In the genomic region with DNA sequence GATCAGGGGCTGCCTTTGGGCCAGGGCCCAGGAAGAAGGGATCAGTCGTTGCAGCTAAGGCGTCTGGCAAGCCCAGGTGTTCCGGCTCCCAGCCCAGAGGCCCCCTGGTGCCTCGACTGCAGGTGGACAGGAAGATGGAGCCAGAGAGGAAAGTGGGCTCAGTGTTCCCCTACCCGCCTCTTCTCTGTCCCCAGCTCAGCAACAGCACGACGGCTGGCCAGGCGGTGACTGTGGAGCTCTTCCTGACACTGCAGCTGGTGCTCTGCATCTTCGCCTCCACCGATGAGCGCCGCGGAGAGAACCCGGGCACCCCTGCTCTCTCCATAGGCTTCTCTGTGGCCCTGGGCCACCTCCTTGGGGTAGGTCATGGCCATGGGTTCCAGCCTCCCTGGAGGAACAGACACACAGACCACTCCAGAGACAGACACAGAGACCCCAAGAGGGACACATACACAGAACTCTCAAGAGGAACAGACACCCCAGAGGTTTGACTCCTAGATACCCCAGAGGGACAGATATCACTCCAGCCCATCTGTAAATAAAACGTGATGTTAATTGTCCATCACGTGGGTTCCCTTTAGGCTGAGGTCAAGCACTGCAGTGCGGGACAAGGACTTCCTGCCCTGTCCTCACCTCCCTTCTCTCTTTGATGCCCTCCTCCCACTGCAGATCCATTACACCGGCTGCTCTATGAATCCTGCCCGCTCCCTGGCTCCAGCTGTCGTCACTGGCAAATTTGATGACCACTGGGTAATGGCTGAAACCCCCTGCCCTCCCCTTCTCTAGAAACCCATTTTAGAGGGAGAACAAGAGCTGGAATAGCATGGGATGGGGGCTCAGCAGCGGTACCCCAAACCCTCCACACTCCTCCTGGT, we compare ENCODE assay signal across 3 cellular contexts.
TF ChIP-seq lines count a peak whose summit lies in the region.

No MANE protein-coding gene starts in this region.

TF ChIP-seq in SK-N-SH, 30 proteins besides CTCF, POLR2A, EP300 and RAD21:
- no peak for TF ChIP-seq CHD2 (IDR thresholded peaks at IDR 0.05; ENCODE audit: low read length, partially characterized antibody)
- no peak for TF ChIP-seq NFIC (IDR thresholded peaks at IDR 0.05; ENCODE audit: borderline replicate concordance)
- no peak for TF ChIP-seq RCOR1 (IDR thresholded peaks at IDR 0.05; ENCODE audit: low read length)
- TF ChIP-seq POLR2AphosphoS5 (IDR thresholded peaks at IDR 0.05; ENCODE audit: low read depth, low read length) = no peak
- no peak for TF ChIP-seq TCF12 (IDR thresholded peaks at IDR 0.05)
- no peak for TF ChIP-seq MXI1 (IDR thresholded peaks at IDR 0.05; ENCODE audit: low read depth, low read length)
- TF ChIP-seq USF1 (IDR thresholded peaks at IDR 0.05; ENCODE audit: borderline replicate concordance, low read depth) = no peak
- TF ChIP-seq FOSL2 (IDR thresholded peaks at IDR 0.05; ENCODE audit: borderline replicate concordance, low read depth) = no peak
- TF ChIP-seq, protein P1, sequence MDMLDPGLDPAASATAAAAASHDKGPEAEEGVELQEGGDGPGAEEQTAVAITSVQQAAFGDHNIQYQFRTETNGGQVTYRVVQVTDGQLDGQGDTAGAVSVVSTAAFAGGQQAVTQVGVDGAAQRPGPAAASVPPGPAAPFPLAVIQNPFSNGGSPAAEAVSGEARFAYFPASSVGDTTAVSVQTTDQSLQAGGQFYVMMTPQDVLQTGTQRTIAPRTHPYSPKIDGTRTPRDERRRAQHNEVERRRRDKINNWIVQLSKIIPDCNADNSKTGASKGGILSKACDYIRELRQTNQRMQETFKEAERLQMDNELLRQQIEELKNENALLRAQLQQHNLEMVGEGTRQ (IDR thresholded peaks at IDR 0.05; ENCODE audit: borderline replicate concordance, low read depth, low read length) = no peak
- no peak for TF ChIP-seq GABPA (IDR thresholded peaks at IDR 0.05; ENCODE audit: low read depth)
- no peak for TF ChIP-seq SIN3A (IDR thresholded peaks at IDR 0.05; ENCODE audit: borderline replicate concordance, low read depth, low read length)
- TF ChIP-seq TAF1 (IDR thresholded peaks at IDR 0.05; ENCODE audit: borderline replicate concordance, low read depth, low read length) = no peak
- TF ChIP-seq TEAD4 (IDR thresholded peaks at IDR 0.05; ENCODE audit: borderline replicate concordance, insufficient read depth) = no peak
- no peak for TF ChIP-seq RXRA (IDR thresholded peaks at IDR 0.05; ENCODE audit: borderline replicate concordance, low read depth)
- TF ChIP-seq JUND (IDR thresholded peaks at IDR 0.05) = no peak

TF ChIP-seq in SK-N-SH treated with all-trans-retinoic acid at 6 μM for 48 hours, 23 proteins besides CTCF, POLR2A, EP300 and RAD21 (continues in another document):
- TF ChIP-seq RARB (CRISPR knock-in tag; IDR thresholded peaks at IDR 0.05) (no peak), ESRRG (CRISPR knock-in tag; IDR thresholded peaks at IDR 0.05) (no peak), ZFP30 (CRISPR knock-in tag; IDR thresholded peaks at IDR 0.05) (no peak), ARNTL (CRISPR knock-in tag; IDR thresholded peaks at IDR 0.05; ENCODE audit: borderline replicate concordance, low read depth) (no peak), TCF4 (CRISPR knock-in tag; IDR thresholded peaks at IDR 0.05; ENCODE audit: borderline replicate concordance) (no peak), GLIS3 (CRISPR knock-in tag; IDR thresholded peaks at IDR 0.05) (no peak), SNAI2 (CRISPR knock-in tag; IDR thresholded peaks at IDR 0.05) (no peak), CREB5 (CRISPR knock-in tag; IDR thresholded peaks at IDR 0.05; ENCODE audit: low read depth) (no peak), CSDC2 (CRISPR knock-in tag; IDR thresholded peaks at IDR 0.05) (no peak), ZNF8 (CRISPR knock-in tag; IDR thresholded peaks at IDR 0.05) (no peak), ZC3H10 (CRISPR knock-in tag; IDR thresholded peaks at IDR 0.05) (no peak), BACH2 (CRISPR knock-in tag; IDR thresholded peaks at IDR 0.05; ENCODE audit: borderline replicate concordance) (no peak), PATZ1 (CRISPR knock-in tag; IDR thresholded peaks at IDR 0.05; ENCODE audit: borderline replicate concordance) (no peak), TSHZ2 (CRISPR knock-in tag; IDR thresholded peaks at IDR 0.05) (no peak)
- TF ChIP-seq, protein P2, sequence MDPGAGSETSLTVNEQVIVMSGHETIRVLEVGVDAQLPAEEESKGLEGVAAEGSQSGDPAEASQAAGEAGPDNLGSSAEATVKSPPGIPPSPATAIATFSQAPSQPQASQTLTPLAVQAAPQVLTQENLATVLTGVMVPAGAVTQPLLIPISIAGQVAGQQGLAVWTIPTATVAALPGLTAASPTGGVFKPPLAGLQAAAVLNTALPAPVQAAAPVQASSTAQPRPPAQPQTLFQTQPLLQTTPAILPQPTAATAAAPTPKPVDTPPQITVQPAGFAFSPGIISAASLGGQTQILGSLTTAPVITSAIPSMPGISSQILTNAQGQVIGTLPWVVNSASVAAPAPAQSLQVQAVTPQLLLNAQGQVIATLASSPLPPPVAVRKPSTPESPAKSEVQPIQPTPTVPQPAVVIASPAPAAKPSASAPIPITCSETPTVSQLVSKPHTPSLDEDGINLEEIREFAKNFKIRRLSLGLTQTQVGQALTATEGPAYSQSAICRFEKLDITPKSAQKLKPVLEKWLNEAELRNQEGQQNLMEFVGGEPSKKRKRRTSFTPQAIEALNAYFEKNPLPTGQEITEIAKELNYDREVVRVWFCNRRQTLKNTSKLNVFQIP (CRISPR knock-in tag; IDR thresholded peaks at IDR 0.05; ENCODE audit: borderline replicate concordance, low read depth) = no peak

TF ChIP-seq in K562, 482 proteins besides CTCF, POLR2A, EP300 and RAD21:
- TF ChIP-seq BACH1 (tag; IDR thresholded peaks at IDR 0.05) (no peak), ZNF395 (CRISPR knock-in tag; IDR thresholded peaks at IDR 0.05) (no peak), BHLHE40 (IDR thresholded peaks at IDR 0.05; ENCODE audit: low read length) (peak; percentile 64; the same call in 1 of the 2 replicates), USF1 (CRISPR knock-in tag; IDR thresholded peaks at IDR 0.05) (peak; percentile 57)
- TF ChIP-seq, protein P3, sequence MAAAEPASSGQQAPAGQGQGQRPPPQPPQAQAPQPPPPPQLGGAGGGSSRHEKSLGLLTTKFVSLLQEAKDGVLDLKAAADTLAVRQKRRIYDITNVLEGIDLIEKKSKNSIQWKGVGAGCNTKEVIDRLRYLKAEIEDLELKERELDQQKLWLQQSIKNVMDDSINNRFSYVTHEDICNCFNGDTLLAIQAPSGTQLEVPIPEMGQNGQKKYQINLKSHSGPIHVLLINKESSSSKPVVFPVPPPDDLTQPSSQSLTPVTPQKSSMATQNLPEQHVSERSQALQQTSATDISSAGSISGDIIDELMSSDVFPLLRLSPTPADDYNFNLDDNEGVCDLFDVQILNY (CRISPR knock-in tag; IDR thresholded peaks at IDR 0.05) = no peak
- TF ChIP-seq, protein P4, sequence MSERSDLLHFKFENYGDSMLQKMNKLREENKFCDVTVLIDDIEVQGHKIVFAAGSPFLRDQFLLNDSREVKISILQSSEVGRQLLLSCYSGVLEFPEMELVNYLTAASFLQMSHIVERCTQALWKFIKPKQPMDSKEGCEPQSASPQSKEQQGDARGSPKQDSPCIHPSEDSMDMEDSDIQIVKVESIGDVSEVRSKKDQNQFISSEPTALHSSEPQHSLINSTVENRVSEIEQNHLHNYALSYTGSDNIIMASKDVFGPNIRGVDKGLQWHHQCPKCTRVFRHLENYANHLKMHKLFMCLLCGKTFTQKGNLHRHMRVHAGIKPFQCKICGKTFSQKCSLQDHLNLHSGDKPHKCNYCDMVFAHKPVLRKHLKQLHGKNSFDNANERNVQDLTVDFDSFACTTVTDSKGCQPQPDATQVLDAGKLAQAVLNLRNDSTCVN (CRISPR knock-in tag; IDR thresholded peaks at IDR 0.05) = no peak
- TF ChIP-seq, protein P1 (CRISPR knock-in tag; IDR thresholded peaks at IDR 0.05) = peak; percentile 27; the same call in 1 of the 2 replicates
